1 cellular context compared by ENCODE assay signal in the genomic region with DNA sequence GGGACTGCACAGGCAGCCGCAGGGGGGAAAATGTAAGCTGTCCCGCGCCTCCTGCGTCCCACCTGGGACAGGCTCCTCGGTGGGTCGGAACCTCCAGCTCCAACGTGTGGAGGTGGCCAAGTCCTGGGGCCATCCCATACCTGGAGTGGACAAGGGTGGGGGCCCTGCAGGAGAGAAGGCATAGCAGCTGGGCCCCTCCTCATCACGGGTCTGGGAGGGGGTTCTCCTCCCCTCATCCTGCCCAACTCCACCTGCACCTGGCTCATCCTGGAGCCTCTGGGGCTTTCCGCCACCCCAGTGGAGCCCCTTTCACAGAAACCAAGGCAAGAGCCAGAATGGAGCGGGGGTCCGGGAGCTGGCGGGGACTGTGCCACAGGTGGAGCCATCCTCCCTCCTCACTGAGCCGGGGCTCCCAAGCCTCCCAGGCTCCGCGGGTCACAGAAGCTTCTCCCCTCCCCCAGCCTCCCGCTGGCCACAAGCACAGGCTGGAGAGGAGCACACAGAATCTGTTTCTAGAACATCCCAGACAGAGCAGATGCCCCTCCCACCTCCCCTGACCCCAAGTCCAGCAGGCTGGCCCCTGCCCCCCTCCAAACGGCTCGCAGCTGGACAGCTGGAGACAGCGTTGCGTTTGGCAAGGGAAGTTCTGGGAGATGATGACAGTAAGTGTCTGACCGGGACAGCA.
TF ChIP-seq lines count a peak whose summit lies in the region.

No MANE protein-coding gene starts in this region.

TF ChIP-seq in GM23338, 12 proteins besides CTCF, POLR2A, EP300 and RAD21 (continued from another document):
- TF ChIP-seq, protein P1, sequence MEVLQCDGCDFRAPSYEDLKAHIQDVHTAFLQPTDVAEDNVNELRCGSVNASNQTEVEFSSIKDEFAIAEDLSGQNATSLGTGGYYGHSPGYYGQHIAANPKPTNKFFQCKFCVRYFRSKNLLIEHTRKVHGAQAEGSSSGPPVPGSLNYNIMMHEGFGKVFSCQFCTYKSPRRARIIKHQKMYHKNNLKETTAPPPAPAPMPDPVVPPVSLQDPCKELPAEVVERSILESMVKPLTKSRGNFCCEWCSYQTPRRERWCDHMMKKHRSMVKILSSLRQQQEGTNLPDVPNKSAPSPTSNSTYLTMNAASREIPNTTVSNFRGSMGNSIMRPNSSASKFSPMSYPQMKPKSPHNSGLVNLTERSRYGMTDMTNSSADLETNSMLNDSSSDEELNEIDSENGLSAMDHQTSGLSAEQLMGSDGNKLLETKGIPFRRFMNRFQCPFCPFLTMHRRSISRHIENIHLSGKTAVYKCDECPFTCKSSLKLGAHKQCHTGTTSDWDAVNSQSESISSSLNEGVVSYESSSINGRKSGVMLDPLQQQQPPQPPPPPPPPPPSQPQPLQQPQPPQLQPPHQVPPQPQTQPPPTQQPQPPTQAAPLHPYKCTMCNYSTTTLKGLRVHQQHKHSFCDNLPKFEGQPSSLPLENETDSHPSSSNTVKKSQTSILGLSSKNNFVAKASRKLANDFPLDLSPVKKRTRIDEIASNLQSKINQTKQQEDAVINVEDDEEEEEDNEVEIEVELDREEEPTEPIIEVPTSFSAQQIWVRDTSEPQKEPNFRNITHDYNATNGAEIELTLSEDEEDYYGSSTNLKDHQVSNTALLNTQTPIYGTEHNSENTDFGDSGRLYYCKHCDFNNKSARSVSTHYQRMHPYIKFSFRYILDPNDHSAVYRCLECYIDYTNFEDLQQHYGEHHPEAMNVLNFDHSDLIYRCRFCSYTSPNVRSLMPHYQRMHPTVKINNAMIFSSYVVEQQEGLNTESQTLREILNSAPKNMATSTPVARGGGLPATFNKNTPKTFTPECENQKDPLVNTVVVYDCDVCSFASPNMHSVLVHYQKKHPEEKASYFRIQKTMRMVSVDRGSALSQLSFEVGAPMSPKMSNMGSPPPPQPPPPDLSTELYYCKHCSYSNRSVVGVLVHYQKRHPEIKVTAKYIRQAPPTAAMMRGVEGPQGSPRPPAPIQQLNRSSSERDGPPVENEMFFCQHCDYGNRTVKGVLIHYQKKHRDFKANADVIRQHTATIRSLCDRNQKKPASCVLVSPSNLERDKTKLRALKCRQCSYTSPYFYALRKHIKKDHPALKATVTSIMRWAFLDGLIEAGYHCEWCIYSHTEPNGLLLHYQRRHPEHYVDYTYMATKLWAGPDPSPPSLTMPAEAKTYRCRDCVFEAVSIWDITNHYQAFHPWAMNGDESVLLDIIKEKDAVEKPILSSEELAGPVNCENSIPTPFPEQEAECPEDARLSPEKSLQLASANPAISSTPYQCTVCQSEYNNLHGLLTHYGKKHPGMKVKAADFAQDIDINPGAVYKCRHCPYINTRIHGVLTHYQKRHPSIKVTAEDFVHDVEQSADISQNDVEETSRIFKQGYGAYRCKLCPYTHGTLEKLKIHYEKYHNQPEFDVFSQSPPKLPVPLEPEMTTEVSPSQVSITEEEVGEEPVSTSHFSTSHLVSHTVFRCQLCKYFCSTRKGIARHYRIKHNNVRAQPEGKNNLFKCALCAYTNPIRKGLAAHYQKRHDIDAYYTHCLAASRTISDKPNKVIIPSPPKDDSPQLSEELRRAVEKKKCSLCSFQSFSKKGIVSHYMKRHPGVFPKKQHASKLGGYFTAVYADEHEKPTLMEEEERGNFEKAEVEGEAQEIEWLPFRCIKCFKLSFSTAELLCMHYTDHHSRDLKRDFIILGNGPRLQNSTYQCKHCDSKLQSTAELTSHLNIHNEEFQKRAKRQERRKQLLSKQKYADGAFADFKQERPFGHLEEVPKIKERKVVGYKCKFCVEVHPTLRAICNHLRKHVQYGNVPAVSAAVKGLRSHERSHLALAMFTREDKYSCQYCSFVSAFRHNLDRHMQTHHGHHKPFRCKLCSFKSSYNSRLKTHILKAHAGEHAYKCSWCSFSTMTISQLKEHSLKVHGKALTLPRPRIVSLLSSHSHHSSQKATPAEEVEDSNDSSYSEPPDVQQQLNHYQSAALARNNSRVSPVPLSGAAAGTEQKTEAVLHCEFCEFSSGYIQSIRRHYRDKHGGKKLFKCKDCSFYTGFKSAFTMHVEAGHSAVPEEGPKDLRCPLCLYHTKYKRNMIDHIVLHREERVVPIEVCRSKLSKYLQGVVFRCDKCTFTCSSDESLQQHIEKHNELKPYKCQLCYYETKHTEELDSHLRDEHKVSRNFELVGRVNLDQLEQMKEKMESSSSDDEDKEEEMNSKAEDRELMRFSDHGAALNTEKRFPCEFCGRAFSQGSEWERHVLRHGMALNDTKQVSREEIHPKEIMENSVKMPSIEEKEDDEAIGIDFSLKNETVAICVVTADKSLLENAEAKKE (CRISPR knock-in tag; IDR thresholded peaks at IDR 0.05), result no peak
- TF ChIP-seq STAT1 (IDR thresholded peaks at IDR 0.05; ENCODE audit: unreplicated experiment) (no peak), ZNF331 (CRISPR knock-in tag; IDR thresholded peaks at IDR 0.05; ENCODE audit: low read depth) (no peak), POLR2AphosphoS5 (IDR thresholded peaks at IDR 0.05; ENCODE audit: low read depth) (no peak), EZH2phosphoT487 (IDR thresholded peaks at IDR 0.05; ENCODE audit: unreplicated experiment) (no peak), ZNF114 (CRISPR knock-in tag; IDR thresholded peaks at IDR 0.05) (no peak)
TF ChIP-seq in GM23338: peak in this region for 0.
